15 cellular contexts compared by ENCODE assay signal in genomic region chr1:151098126-151098525, GRCh38. TPM values are rescaled to one million over a fixed set of nuclear protein-coding genes. Genes with fewer than 3 reads are reported as not detected.
DNase-seq lines count a peak whose midpoint lies in the region; ATAC-seq and TF ChIP-seq lines count a peak whose summit lies in the region.
"Had no signal": no experiment of that assay in that cellular context is flagged by ENCODE, and none has a peak within 500 bp of the region (broad histone marks: within the 10 kb centered on the region; RNA-seq: fewer than 3 reads in every experiment).

No MANE protein-coding gene starts in this region.

- H3K4me3 Mint-ChIP-seq in chondrocyte (ENCODE audit: unreplicated experiment) = no peak overlapping the region
- H3K4me3 Mint-ChIP-seq: CD4-positive, alpha-beta T cell had no signal

- H3K27me3 Mint-ChIP-seq in chondrocyte (ENCODE audit: low read depth) = no peaks in the 10 kb centered on the region
- H3K27me3 Mint-ChIP-seq: CD4-positive, alpha-beta T cell had no signal

- no peak for TF ChIP-seq CTCF in chondrocyte (IDR thresholded peaks at IDR 0.05)

- H3K4me1 Mint-ChIP-seq in chondrocyte (ENCODE audit: low read depth) = no peaks in the 10 kb centered on the region

- no peaks in the 10 kb centered on the region for H3K9me3 Mint-ChIP-seq in chondrocyte (ENCODE audit: low read depth)
- H3K9me3 Mint-ChIP-seq: CD4-positive, alpha-beta T cell had no signal

- ATAC-seq in sciatic nerve = no peak
- ATAC-seq: A549 had no signal

- DNase-seq in activated effector memory CD4-positive, alpha-beta T cell treated with anti-CD3 and anti-CD28 coated beads, Interleukin-2, amount 50 U/mL, for 16 hours = peak; percentile 12
- DNase-seq in activated effector memory CD4-positive, alpha-beta T cell treated with Interleukin-2 at 50 U/mL for 16 hours = no peak
- DNase-seq in chondrocyte (ENCODE audit: low spot score) (peak; percentile 7), sciatic nerve (ENCODE audit: low spot score) (peak; percentile 1), COR-L47 (lab: John Stamatoyannopoulos, UW) (no peak), NCI-H2227 treated with DMSO at 0.1 percent for 48 hours (lab: John Stamatoyannopoulos, UW) (no peak)
- DNase-seq: AML-193; CD4-positive, alpha-beta T cell; DMS153; DMS79; GDM1; GOT3; H7 had no signal

- H3K36me3 Mint-ChIP-seq in chondrocyte (ENCODE audit: low read depth) = no peaks in the 10 kb centered on the region

- intact Hi-C loops in sciatic nerve (cut with DNase I) = no loop called here

- no peak overlapping the region for H3K27ac Mint-ChIP-seq in chondrocyte (ENCODE audit: unreplicated experiment)
- H3K27ac Mint-ChIP-seq: CD4-positive, alpha-beta T cell had no signal

RNA-seq across cellular contexts. Expression of gene GABPB2, which starts 27.6 kb away (rescaled TPM):
- total RNA-seq in chondrocyte (7.8 to 11.7 TPM (median 8.2 TPM) in 3 replicates), sciatic nerve (31.7 TPM)

RNA-seq across cellular contexts. Expression of gene MLLT11, which starts 37.9 kb away (rescaled TPM):
- 42.8 to 49.9 TPM (median 42.8 TPM) in 3 replicates for total RNA-seq in chondrocyte
- total RNA-seq in sciatic nerve = 2.5 TPM

RNA-seq across cellular contexts. Expression of gene CDC42SE1, which starts 38.7 kb away (rescaled TPM):
- total RNA-seq in chondrocyte (60.1 to 76.7 TPM (median 76.6 TPM) in 3 replicates), sciatic nerve (106 TPM)

RNA-seq across cellular contexts. Expression of gene SEMA6C, which starts 48.3 kb away (rescaled TPM):
- total RNA-seq in chondrocyte (7.0 to 9.2 TPM (median 8.9 TPM) in 3 replicates), sciatic nerve (33.5 TPM)
- total RNA-seq: HT-29 had no signal

RNA-seq across cellular contexts. Expression of gene C1orf56, which starts 50.6 kb away (rescaled TPM):
- 2.8 to 5.9 TPM (median 3.1 TPM) in 3 replicates for total RNA-seq in chondrocyte
- 5.6 TPM for total RNA-seq in sciatic nerve

Comparison
In these comparisons a context has a peak if more than half of its experiments do, and no peak if none do; other contexts are left out.
1. DNase-seq: peak in activated effector memory CD4-positive, alpha-beta T cell treated with anti-CD3 and anti-CD28 coated beads, Interleukin-2, amount 50 U/mL, for 16 hours (single experiment), chondrocyte (single experiment) and sciatic nerve (single experiment); none in activated effector memory CD4-positive, alpha-beta T cell treated with Interleukin-2 at 50 U/mL for 16 hours (single experiment), COR-L47 (single experiment) and NCI-H2227 treated with DMSO at 0.1 percent for 48 hours (single experiment).
2. RNA of gene MLLT11, which starts 37.9 kb away (total RNA-seq): 42.8 to 49.9 TPM in chondrocyte; 2.5 TPM in sciatic nerve (single experiment); every median in the first group is over 10 times any median in the second.